Comparison of ENCODE assay signal across 25 cellular contexts in the genomic region with DNA sequence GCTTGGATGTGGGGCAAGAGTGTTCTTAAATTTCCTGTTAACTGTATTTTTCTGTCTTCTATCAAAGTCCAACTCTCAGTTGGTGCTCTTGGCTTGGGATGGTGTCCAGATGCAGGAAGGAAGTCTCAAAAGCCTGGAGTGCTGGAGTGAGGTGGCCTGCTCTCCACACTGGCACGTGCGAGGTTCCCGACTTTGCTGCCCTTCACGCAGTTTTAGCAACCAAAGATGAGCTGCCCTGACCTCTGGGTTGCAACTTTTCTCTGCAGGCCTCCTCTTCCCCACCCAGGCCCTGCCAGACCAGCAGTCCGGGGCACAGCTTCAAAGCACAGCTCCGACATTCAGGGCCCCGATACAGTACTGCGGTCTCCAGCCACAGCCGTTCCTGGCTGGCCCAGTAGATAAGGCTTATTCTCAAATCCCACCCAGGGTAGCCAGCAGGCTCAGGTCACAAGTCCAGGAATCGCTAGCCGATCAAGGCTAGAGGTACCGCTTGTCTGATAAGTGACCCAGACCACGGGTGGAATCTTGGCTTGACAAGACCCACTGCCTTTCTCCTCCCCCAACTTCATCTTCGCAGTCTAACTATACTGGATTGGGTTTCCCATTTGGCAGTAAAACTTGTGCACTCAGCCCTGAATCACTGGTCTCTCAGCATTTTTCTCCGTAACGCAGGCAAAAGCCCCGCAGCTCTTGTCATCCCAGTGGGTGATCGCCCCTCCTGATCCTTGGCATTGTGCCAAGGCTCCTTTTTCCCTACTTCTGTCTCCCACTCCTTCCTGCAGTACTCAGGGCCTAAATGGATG. TPM values are rescaled to one million over a fixed set of nuclear protein-coding genes. Genes with fewer than 3 reads are reported as not detected.
A peak's percentile ranks its signal among the peaks of the same experiment; 100 is the strongest.
DNase-seq lines count a peak whose midpoint lies in the region; ATAC-seq, FAIRE-seq and TF ChIP-seq lines count a peak whose summit lies in the region.
"Had no signal": no experiment of that assay in that cellular context is flagged by ENCODE, and none has a peak within 500 bp of the region (broad histone marks: within the 10 kb centered on the region; RNA-seq: fewer than 3 reads in every experiment).

No MANE protein-coding gene starts in this region.

- no peak overlapping the region for H3K4me3 Mint-ChIP-seq in activated CD4-positive, alpha-beta T cell treated with anti-CD3 and anti-CD28 coated beads for 36 hours
- H3K4me3 Mint-ChIP-seq: activated B cell treated with CpG ODN at 0.5 μM for 24 hours; dendritic cell treated with granulocyte-macrophage colony-stimulating factor and Interleukin-4, amounts not matched to agents 40 ng/mL and 50 ng/mL, for 4 days; stimulated activated naive CD8-positive, alpha-beta T cell treated with anti-CD3 and anti-CD28 coated beads, Interleukin-15, amount 100 ng/mL, for 72 hours had no signal

- H3K27ac Mint-ChIP-seq in activated CD4-positive, alpha-beta T cell treated with anti-CD3 and anti-CD28 coated beads for 36 hours, result no peak overlapping the region
- H3K27ac Mint-ChIP-seq: activated B cell treated with CpG ODN at 0.5 μM for 24 hours; activated T-helper 2 cell treated with anti-CD3 and anti-CD28 coated beads, Interferon-gamma antibody, Interleukin-2, Interleukin-4, amounts not matched to agents 10 μg/mL and 5 μg/mL and 100 μg/mL, durations not matched to agents 14 hours and 24 hours and 36 hours; dendritic cell treated with granulocyte-macrophage colony-stimulating factor and Interleukin-4, amounts not matched to agents 40 ng/mL and 50 ng/mL, for 4 days; stimulated activated naive CD8-positive, alpha-beta T cell treated with anti-CD3 and anti-CD28 coated beads, Interleukin-15, amount 100 ng/mL, for 72 hours had no signal

- no peaks in the 10 kb centered on the region for H3K9me3 Mint-ChIP-seq in activated CD4-positive, alpha-beta T cell treated with anti-CD3 and anti-CD28 coated beads for 36 hours (ENCODE audit: low read depth)
- H3K9me3 Mint-ChIP-seq: activated B cell treated with CpG ODN at 0.5 μM for 24 hours; activated T-helper 2 cell treated with anti-CD3 and anti-CD28 coated beads, Interferon-gamma antibody, Interleukin-2, Interleukin-4, amounts not matched to agents 10 μg/mL and 5 μg/mL and 100 μg/mL, durations not matched to agents 14 hours and 24 hours and 36 hours; dendritic cell treated with granulocyte-macrophage colony-stimulating factor and Interleukin-4, amounts not matched to agents 40 ng/mL and 50 ng/mL, for 4 days; stimulated activated naive CD8-positive, alpha-beta T cell treated with anti-CD3 and anti-CD28 coated beads, Interleukin-15, amount 100 ng/mL, for 72 hours had no signal

- 60 to 69% (median 63%) methylated on average over 18 of the region's 18 CpGs for WGBS in psoas muscle, 3 donors

- no peaks in the 10 kb centered on the region for H3K4me1 Mint-ChIP-seq in activated CD4-positive, alpha-beta T cell treated with anti-CD3 and anti-CD28 coated beads for 36 hours
- H3K4me1 Mint-ChIP-seq: activated B cell treated with CpG ODN at 0.5 μM for 24 hours; stimulated activated naive CD8-positive, alpha-beta T cell treated with anti-CD3 and anti-CD28 coated beads, Interleukin-15, amount 100 ng/mL, for 72 hours had no signal

- no peak overlapping the region for H3K4me3 ChIP-seq in psoas muscle
- H3K4me3 ChIP-seq: breast epithelium, gastroesophageal sphincter, GM12878, uterus had no signal

- CTCF ChIA-PET in activated CD4-positive, alpha-beta T cell treated with anti-CD3 and anti-CD28 coated beads for 36 hours (lab: Charles Lee), result no interaction called here

- FAIRE-seq in D721Med (lab: Jason Lieb, UNC), result no peak
- FAIRE-seq: GM12878 had no signal

- H3K36me3 Mint-ChIP-seq in activated CD4-positive, alpha-beta T cell treated with anti-CD3 and anti-CD28 coated beads for 36 hours (ENCODE audit: low read depth), result no peaks in the 10 kb centered on the region

- DNase-seq in ELF-1 (ENCODE audit: low read depth, low spot score), result peak; percentile 60
- peak; percentile 47 for DNase-seq in NCI-H2227 (lab: John Stamatoyannopoulos, UW; ENCODE audit: unreplicated experiment)
- DNase-seq in erythroblast (lab: John Stamatoyannopoulos, UW), result peak; percentile 20 to 60
- no peak for DNase-seq in psoas muscle
- no peak for DNase-seq in D721Med (ENCODE audit: insufficient read length, low spot score)
- DNase-seq in activated CD4-positive, alpha-beta T cell treated with anti-CD3 and anti-CD28 coated beads for 36 hours, result no peak
- DNase-seq: activated B cell treated with CpG ODN at 0.5 μM for 24 hours; activated CD8-positive, alpha-beta memory T cell treated with anti-CD3 and anti-CD28 coated beads for 24 hours; AML-193; GDM1; NCI-H1092; NCI-H345; SHP77; stimulated activated CD4-positive, alpha-beta T cell treated with anti-CD3 and anti-CD28 coated beads, Interleukin-2, amount 100 ng/mL, for 24 hours; stimulated activated naive CD8-positive, alpha-beta T cell treated with anti-CD3 and anti-CD28 coated beads, Interleukin-15, amount 100 ng/mL, for 72 hours; uterus had no signal

- no peaks in the 10 kb centered on the region for H3K36me3 ChIP-seq in psoas muscle (ENCODE audit: insufficient read depth in 1 of 2, low read depth in 1 of 2)
- H3K36me3 ChIP-seq: breast epithelium, gastroesophageal sphincter, neutrophil, uterus had no signal

- no peaks in the 10 kb centered on the region for H3K27me3 ChIP-seq in psoas muscle (ENCODE audit: insufficient read depth in 3 of 3, low read length in 2 of 3)
- H3K27me3 ChIP-seq: breast epithelium, gastroesophageal sphincter, neutrophil, uterus had no signal

- TF ChIP-seq POLR2A in erythroblast (IDR thresholded peaks at IDR 0.05; ENCODE audit: low read length), result no peak

- TF ChIP-seq CTCF in psoas muscle (IDR thresholded peaks at IDR 0.05), result no peak
- no peak for TF ChIP-seq CTCF in D721Med (IDR thresholded peaks at IDR 0.05; ENCODE audit: insufficient read depth, missing control alignments)

- H3K9me3 ChIP-seq in psoas muscle, result no peaks in the 10 kb centered on the region
- H3K9me3 ChIP-seq: breast epithelium, gastroesophageal sphincter, neutrophil, uterus had no signal

- no peak overlapping the region for H3K27ac ChIP-seq in psoas muscle
- H3K27ac ChIP-seq: breast epithelium, gastroesophageal sphincter, neutrophil, uterus had no signal

- intact Hi-C loops in psoas muscle (cut with DNase I), result no loop called here
- intact Hi-C loops in activated CD4-positive, alpha-beta T cell treated with anti-CD3 and anti-CD28 coated beads for 36 hours (cut with DNase I, micrococcal nuclease), result loop anchor here in 1 of 2 experiments (10.0 kb wide), 1 partner anchor 847 kb away; no protein-coding TSS in a partner anchor

- POLR2A ChIA-PET in activated CD4-positive, alpha-beta T cell treated with anti-CD3 and anti-CD28 coated beads for 36 hours (lab: Charles Lee), result no interaction called here

- ATAC-seq in psoas muscle (peak; percentile 13 to 34 (median 25)), HG03565 (IDR thresholded peaks at IDR 0.05; ENCODE audit: unreplicated experiment) (no peak)
- ATAC-seq in activated CD4-positive, alpha-beta T cell treated with anti-CD3 and anti-CD28 coated beads for 36 hours, result no peak
- ATAC-seq: gastroesophageal sphincter; GM12878; HCT116; left lobe of liver; stimulated activated naive CD8-positive, alpha-beta T cell treated with anti-CD3 and anti-CD28 coated beads, Interleukin-15, amount 100 ng/mL, for 72 hours had no signal

- H3K4me1 ChIP-seq in psoas muscle, result no peaks in the 10 kb centered on the region
- H3K4me1 ChIP-seq: breast epithelium, gastroesophageal sphincter, uterus had no signal

- no peaks in the 10 kb centered on the region for H3K27me3 Mint-ChIP-seq in activated CD4-positive, alpha-beta T cell treated with anti-CD3 and anti-CD28 coated beads for 36 hours
- H3K27me3 Mint-ChIP-seq: activated B cell treated with CpG ODN at 0.5 μM for 24 hours; dendritic cell treated with granulocyte-macrophage colony-stimulating factor and Interleukin-4, amounts not matched to agents 40 ng/mL and 50 ng/mL, for 4 days; stimulated activated naive CD8-positive, alpha-beta T cell treated with anti-CD3 and anti-CD28 coated beads, Interleukin-15, amount 100 ng/mL, for 72 hours had no signal

RNA-seq across cellular contexts. Expression of a gene that starts 21.8 kb away (rescaled TPM):
- 10 to 100 TPM; 16.8 to 21.4 (median 19.0) TPM for total RNA-seq in psoas muscle
- 10 to 100 TPM in 1 of 3 donors, 1 to 10 TPM in 2; 5.8 to 16.4 (median 6.5) TPM for polyA plus RNA-seq in psoas muscle
- total RNA-seq in activated CD4-positive, alpha-beta T cell treated with anti-CD3 and anti-CD28 coated beads for 36 hours, result 10 to 100 TPM; 25.5 to 28.4 TPM

Comparison
In these comparisons a context has a peak if more than half of its experiments do, and no peak if none do; other contexts are left out.
1. DNase-seq: peak in ELF-1 (single experiment), NCI-H2227 (single experiment) and erythroblast (2 of 2); none in psoas muscle (0 of 2), D721Med (single experiment) and activated CD4-positive, alpha-beta T cell treated with anti-CD3 and anti-CD28 coated beads for 36 hours (single experiment).
2. ATAC-seq: peak in psoas muscle (4 of 4); none in activated CD4-positive, alpha-beta T cell treated with anti-CD3 and anti-CD28 coated beads for 36 hours (single experiment) and HG03565 (single experiment).